ENCODE assay signal across 8 cellular contexts in genomic region chr10:6579193-6579903, GRCh38. TPM values are rescaled to one million over a fixed set of nuclear protein-coding genes. Genes with fewer than 3 reads are reported as not detected.
DNase-seq lines count a peak whose midpoint lies in the region; ATAC-seq and TF ChIP-seq lines count a peak whose summit lies in the region.

No MANE protein-coding gene starts in this region.

- TF ChIP-seq CTCF in fibroblast of pulmonary artery (IDR thresholded peaks at IDR 0.05; ENCODE audit: low read length, missing control alignments): no peak

- DNase-seq in UCSD-AML1 (lab: John Stamatoyannopoulos, UW; ENCODE audit: unreplicated experiment) (peak; percentile 35), fibroblast of pulmonary artery (ENCODE audit: low read depth) (no peak), retina (peak; percentile 26), HuH-7 (ENCODE audit: low spot score) (no peak), cerebellum (ENCODE audit: low spot score) (no peak)

- ATAC-seq in GM18502 (IDR thresholded peaks at IDR 0.05; ENCODE audit: poor library complexity, unreplicated experiment) (no peak), HG03354 (IDR thresholded peaks at IDR 0.05; ENCODE audit: poor library complexity, severe bottlenecking, unreplicated experiment) (no peak)

- H3K4me3 ChIP-seq in GM08714 (ENCODE audit: low read length): peak overlapping the region; percentile 48
- H3K4me3 ChIP-seq in fibroblast of pulmonary artery (replicated peaks; ENCODE audit: low read depth, low read length): peak overlapping the region; percentile 52

RNA-seq across cellular contexts. Expression of gene PRKCQ, which starts 0.7 kb away (rescaled TPM):
- total RNA-seq in cerebellum: 0.91 TPM

Comparison
In these comparisons a context has a peak if more than half of its experiments do, and no peak if none do; other contexts are left out.
1. DNase-seq: peak in UCSD-AML1 (single experiment) and retina (single experiment); none in fibroblast of pulmonary artery (single experiment), HuH-7 (single experiment) and cerebellum (single experiment).